ENCODE assay signal across 1 cellular context in the genomic region with DNA sequence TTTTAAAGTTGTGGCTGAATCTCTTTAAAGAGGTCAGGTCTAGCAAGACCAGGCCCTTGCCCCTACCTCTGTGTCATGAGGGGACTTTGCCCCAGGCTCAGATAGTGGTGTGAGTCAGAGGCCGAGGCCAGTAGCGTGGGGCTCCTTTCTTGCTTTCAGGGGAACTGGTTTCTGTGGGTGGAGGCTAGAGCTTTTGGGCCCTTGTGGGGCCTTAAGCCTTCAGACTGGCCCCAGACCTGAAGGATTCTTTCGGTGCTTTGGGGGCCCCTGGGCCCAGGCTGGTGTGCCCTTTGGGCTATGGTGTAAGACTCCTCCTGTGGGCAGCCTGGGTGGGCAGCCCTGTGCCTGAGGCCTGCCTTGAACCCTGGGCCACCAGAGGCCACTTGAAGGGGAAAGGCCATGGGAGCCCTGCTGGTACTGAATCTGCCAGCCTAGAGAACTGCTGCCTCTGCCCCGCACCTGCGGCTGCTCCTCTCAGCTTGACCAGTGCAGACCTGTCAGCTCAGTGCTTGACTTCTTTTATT.
TF ChIP-seq lines count a peak whose summit lies in the region.

No MANE protein-coding gene starts in this region.

TF ChIP-seq in HepG2, 621 proteins besides CTCF, POLR2A, EP300 and RAD21 (continued from another document and continues in another):
- TF ChIP-seq NFIC (IDR thresholded peaks at IDR 0.05; ENCODE audit: low read length), result no peak
- peak; percentile 77; the same call in 1 of the 2 replicates for TF ChIP-seq GATAD2A (CRISPR knock-in tag; IDR thresholded peaks at IDR 0.05)
- TF ChIP-seq CHD4 (IDR thresholded peaks at IDR 0.05; ENCODE audit: borderline replicate concordance, low read length), result peak; percentile 33; the same call in 1 of the 2 replicates
- 0 out of 2 replicates have a peak, but pooled peaks have one; percentile 9 for TF ChIP-seq ZNF230 (CRISPR knock-in tag; IDR thresholded peaks at IDR 0.05)
- TF ChIP-seq, protein P1, sequence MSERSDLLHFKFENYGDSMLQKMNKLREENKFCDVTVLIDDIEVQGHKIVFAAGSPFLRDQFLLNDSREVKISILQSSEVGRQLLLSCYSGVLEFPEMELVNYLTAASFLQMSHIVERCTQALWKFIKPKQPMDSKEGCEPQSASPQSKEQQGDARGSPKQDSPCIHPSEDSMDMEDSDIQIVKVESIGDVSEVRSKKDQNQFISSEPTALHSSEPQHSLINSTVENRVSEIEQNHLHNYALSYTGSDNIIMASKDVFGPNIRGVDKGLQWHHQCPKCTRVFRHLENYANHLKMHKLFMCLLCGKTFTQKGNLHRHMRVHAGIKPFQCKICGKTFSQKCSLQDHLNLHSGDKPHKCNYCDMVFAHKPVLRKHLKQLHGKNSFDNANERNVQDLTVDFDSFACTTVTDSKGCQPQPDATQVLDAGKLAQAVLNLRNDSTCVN (CRISPR knock-in tag; IDR thresholded peaks at IDR 0.05; ENCODE audit: borderline replicate concordance), result no peak
- peak; percentile 34; the same call in 1 of the 2 replicates for TF ChIP-seq BCL6 (CRISPR knock-in tag; IDR thresholded peaks at IDR 0.05)
- no peak for TF ChIP-seq U2AF2 (IDR thresholded peaks at IDR 0.05; ENCODE audit: low read depth, low read length)
- TF ChIP-seq ZNF331 (CRISPR knock-in tag; IDR thresholded peaks at IDR 0.05), result no peak
- TF ChIP-seq, protein P2, sequence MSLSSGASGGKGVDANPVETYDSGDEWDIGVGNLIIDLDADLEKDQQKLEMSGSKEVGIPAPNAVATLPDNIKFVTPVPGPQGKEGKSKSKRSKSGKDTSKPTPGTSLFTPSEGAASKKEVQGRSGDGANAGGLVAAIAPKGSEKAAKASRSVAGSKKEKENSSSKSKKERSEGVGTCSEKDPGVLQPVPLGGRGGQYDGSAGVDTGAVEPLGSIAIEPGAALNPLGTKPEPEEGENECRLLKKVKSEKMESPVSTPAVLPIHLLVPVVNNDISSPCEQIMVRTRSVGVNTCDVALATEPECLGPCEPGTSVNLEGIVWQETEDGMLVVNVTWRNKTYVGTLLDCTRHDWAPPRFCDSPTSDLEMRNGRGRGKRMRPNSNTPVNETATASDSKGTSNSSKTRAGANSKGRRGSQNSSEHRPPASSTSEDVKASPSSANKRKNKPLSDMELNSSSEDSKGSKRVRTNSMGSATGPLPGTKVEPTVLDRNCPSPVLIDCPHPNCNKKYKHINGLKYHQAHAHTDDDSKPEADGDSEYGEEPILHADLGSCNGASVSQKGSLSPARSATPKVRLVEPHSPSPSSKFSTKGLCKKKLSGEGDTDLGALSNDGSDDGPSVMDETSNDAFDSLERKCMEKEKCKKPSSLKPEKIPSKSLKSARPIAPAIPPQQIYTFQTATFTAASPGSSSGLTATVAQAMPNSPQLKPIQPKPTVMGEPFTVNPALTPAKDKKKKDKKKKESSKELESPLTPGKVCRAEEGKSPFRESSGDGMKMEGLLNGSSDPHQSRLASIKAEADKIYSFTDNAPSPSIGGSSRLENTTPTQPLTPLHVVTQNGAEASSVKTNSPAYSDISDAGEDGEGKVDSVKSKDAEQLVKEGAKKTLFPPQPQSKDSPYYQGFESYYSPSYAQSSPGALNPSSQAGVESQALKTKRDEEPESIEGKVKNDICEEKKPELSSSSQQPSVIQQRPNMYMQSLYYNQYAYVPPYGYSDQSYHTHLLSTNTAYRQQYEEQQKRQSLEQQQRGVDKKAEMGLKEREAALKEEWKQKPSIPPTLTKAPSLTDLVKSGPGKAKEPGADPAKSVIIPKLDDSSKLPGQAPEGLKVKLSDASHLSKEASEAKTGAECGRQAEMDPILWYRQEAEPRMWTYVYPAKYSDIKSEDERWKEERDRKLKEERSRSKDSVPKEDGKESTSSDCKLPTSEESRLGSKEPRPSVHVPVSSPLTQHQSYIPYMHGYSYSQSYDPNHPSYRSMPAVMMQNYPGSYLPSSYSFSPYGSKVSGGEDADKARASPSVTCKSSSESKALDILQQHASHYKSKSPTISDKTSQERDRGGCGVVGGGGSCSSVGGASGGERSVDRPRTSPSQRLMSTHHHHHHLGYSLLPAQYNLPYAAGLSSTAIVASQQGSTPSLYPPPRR (CRISPR knock-in tag; IDR thresholded peaks at IDR 0.05; ENCODE audit: borderline replicate concordance), result no peak
- TF ChIP-seq, protein P3, sequence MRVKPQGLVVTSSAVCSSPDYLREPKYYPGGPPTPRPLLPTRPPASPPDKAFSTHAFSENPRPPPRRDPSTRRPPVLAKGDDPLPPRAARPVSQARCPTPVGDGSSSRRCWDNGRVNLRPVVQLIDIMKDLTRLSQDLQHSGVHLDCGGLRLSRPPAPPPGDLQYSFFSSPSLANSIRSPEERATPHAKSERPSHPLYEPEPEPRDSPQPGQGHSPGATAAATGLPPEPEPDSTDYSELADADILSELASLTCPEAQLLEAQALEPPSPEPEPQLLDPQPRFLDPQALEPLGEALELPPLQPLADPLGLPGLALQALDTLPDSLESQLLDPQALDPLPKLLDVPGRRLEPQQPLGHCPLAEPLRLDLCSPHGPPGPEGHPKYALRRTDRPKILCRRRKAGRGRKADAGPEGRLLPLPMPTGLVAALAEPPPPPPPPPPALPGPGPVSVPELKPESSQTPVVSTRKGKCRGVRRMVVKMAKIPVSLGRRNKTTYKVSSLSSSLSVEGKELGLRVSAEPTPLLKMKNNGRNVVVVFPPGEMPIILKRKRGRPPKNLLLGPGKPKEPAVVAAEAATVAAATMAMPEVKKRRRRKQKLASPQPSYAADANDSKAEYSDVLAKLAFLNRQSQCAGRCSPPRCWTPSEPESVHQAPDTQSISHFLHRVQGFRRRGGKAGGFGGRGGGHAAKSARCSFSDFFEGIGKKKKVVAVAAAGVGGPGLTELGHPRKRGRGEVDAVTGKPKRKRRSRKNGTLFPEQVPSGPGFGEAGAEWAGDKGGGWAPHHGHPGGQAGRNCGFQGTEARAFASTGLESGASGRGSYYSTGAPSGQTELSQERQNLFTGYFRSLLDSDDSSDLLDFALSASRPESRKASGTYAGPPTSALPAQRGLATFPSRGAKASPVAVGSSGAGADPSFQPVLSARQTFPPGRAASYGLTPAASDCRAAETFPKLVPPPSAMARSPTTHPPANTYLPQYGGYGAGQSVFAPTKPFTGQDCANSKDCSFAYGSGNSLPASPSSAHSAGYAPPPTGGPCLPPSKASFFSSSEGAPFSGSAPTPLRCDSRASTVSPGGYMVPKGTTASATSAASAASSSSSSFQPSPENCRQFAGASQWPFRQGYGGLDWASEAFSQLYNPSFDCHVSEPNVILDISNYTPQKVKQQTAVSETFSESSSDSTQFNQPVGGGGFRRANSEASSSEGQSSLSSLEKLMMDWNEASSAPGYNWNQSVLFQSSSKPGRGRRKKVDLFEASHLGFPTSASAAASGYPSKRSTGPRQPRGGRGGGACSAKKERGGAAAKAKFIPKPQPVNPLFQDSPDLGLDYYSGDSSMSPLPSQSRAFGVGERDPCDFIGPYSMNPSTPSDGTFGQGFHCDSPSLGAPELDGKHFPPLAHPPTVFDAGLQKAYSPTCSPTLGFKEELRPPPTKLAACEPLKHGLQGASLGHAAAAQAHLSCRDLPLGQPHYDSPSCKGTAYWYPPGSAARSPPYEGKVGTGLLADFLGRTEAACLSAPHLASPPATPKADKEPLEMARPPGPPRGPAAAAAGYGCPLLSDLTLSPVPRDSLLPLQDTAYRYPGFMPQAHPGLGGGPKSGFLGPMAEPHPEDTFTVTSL (CRISPR knock-in tag; IDR thresholded peaks at IDR 0.05; ENCODE audit: borderline replicate concordance), result no peak; the same call in 1 of the 2 replicates
- no peak for TF ChIP-seq SP1 (IDR thresholded peaks at IDR 0.05)
- no peak for TF ChIP-seq SP1 (CRISPR knock-in tag; IDR thresholded peaks at IDR 0.05)
- TF ChIP-seq, protein P4, sequence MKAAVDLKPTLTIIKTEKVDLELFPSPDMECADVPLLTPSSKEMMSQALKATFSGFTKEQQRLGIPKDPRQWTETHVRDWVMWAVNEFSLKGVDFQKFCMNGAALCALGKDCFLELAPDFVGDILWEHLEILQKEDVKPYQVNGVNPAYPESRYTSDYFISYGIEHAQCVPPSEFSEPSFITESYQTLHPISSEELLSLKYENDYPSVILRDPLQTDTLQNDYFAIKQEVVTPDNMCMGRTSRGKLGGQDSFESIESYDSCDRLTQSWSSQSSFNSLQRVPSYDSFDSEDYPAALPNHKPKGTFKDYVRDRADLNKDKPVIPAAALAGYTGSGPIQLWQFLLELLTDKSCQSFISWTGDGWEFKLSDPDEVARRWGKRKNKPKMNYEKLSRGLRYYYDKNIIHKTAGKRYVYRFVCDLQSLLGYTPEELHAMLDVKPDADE (CRISPR knock-in tag; IDR thresholded peaks at IDR 0.05), result no peak
- no peak for TF ChIP-seq SMAD3 (CRISPR knock-in tag; IDR thresholded peaks at IDR 0.05)
- TF ChIP-seq ZNF891 (CRISPR knock-in tag; IDR thresholded peaks at IDR 0.05), result no peak
- TF ChIP-seq ZNF720 (CRISPR knock-in tag; IDR thresholded peaks at IDR 0.05), result no peak
- TF ChIP-seq, protein P5, sequence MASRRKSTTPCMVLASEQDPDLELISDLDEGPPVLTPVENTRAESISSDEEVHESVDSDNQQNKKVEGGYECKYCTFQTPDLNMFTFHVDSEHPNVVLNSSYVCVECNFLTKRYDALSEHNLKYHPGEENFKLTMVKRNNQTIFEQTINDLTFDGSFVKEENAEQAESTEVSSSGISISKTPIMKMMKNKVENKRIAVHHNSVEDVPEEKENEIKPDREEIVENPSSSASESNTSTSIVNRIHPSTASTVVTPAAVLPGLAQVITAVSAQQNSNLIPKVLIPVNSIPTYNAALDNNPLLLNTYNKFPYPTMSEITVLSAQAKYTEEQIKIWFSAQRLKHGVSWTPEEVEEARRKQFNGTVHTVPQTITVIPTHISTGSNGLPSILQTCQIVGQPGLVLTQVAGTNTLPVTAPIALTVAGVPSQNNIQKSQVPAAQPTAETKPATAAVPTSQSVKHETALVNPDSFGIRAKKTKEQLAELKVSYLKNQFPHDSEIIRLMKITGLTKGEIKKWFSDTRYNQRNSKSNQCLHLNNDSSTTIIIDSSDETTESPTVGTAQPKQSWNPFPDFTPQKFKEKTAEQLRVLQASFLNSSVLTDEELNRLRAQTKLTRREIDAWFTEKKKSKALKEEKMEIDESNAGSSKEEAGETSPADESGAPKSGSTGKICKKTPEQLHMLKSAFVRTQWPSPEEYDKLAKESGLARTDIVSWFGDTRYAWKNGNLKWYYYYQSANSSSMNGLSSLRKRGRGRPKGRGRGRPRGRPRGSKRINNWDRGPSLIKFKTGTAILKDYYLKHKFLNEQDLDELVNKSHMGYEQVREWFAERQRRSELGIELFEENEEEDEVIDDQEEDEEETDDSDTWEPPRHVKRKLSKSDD (CRISPR knock-in tag; IDR thresholded peaks at IDR 0.05; ENCODE audit: low read depth), result 0 out of 2 replicates have a peak, but pooled peaks have one; percentile 37
- TF ChIP-seq JUND (CRISPR knock-in tag; IDR thresholded peaks at IDR 0.05), result peak; percentile 87
- 0 out of 2 replicates have a peak, but pooled peaks have one; percentile 51 for TF ChIP-seq ZNF567 (CRISPR knock-in tag; IDR thresholded peaks at IDR 0.05; ENCODE audit: borderline replicate concordance)
- TF ChIP-seq, protein P6, sequence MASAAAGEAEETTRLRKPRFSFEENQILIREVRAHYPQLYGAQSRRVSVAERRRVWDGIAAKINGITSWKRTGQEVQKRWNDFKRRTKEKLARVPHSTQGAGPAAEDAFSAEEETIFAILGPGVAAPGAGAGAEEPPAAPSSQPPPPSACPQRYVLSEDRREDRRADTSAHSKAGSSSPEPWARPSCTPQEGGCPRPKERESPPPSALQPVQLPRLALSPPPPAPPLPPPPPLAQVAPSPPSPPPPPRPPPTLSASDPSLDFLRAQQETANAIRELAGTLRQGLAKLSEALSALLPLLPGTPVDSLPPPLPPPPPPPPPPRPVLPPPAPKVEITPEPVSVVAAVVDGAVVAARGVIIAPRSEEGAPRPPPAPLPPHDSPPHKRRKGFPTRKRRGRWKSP (CRISPR knock-in tag; IDR thresholded peaks at IDR 0.05), result no peak
- TF ChIP-seq, protein P7, sequence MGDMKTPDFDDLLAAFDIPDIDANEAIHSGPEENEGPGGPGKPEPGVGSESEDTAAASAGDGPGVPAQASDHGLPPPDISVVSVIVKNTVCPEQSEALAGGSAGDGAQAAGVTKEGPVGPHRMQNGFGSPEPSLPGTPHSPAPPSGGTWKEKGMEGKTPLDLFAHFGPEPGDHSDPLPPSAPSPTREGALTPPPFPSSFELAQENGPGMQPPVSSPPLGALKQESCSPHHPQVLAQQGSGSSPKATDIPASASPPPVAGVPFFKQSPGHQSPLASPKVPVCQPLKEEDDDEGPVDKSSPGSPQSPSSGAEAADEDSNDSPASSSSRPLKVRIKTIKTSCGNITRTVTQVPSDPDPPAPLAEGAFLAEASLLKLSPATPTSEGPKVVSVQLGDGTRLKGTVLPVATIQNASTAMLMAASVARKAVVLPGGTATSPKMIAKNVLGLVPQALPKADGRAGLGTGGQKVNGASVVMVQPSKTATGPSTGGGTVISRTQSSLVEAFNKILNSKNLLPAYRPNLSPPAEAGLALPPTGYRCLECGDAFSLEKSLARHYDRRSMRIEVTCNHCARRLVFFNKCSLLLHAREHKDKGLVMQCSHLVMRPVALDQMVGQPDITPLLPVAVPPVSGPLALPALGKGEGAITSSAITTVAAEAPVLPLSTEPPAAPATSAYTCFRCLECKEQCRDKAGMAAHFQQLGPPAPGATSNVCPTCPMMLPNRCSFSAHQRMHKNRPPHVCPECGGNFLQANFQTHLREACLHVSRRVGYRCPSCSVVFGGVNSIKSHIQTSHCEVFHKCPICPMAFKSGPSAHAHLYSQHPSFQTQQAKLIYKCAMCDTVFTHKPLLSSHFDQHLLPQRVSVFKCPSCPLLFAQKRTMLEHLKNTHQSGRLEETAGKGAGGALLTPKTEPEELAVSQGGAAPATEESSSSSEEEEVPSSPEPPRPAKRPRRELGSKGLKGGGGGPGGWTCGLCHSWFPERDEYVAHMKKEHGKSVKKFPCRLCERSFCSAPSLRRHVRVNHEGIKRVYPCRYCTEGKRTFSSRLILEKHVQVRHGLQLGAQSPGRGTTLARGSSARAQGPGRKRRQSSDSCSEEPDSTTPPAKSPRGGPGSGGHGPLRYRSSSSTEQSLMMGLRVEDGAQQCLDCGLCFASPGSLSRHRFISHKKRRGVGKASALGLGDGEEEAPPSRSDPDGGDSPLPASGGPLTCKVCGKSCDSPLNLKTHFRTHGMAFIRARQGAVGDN (CRISPR knock-in tag; IDR thresholded peaks at IDR 0.05), result peak; percentile 37; the same call in 1 of the 2 replicates
- TF ChIP-seq, protein P8, sequence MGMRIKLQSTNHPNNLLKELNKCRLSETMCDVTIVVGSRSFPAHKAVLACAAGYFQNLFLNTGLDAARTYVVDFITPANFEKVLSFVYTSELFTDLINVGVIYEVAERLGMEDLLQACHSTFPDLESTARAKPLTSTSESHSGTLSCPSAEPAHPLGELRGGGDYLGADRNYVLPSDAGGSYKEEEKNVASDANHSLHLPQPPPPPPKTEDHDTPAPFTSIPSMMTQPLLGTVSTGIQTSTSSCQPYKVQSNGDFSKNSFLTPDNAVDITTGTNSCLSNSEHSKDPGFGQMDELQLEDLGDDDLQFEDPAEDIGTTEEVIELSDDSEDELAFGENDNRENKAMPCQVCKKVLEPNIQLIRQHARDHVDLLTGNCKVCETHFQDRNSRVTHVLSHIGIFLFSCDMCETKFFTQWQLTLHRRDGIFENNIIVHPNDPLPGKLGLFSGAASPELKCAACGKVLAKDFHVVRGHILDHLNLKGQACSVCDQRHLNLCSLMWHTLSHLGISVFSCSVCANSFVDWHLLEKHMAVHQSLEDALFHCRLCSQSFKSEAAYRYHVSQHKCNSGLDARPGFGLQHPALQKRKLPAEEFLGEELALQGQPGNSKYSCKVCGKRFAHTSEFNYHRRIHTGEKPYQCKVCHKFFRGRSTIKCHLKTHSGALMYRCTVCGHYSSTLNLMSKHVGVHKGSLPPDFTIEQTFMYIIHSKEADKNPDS (CRISPR knock-in tag; IDR thresholded peaks at IDR 0.05), result no peak
- TF ChIP-seq POGZ (CRISPR knock-in tag; IDR thresholded peaks at IDR 0.05), result peak; percentile 13; the same call in 1 of the 2 replicates
- no peak for TF ChIP-seq AKAP8 (CRISPR knock-in tag; IDR thresholded peaks at IDR 0.05)
- TF ChIP-seq ZNF446 (CRISPR knock-in tag; IDR thresholded peaks at IDR 0.05), result no peak
